17 cellular contexts compared by ENCODE assay signal in genomic region chr9:12699529-12699928, GRCh38. TPM values are rescaled to one million over a fixed set of nuclear protein-coding genes. Genes with fewer than 3 reads are reported as not detected.
A peak's percentile ranks its signal among the peaks of the same experiment; 100 is the strongest.
DNase-seq lines count a peak whose midpoint lies in the region; ATAC-seq and TF ChIP-seq lines count a peak whose summit lies in the region.
"Had no signal": no experiment of that assay in that cellular context is flagged by ENCODE, and none has a peak within 500 bp of the region (broad histone marks: within the 10 kb centered on the region; RNA-seq: fewer than 3 reads in every experiment).

No MANE protein-coding gene starts in this region.

- no peaks in the 10 kb centered on the region for H3K27me3 Mint-ChIP-seq in glutamatergic neuron (ENCODE audit: unreplicated experiment)
- peaks cover 0 to 2% (median 0%) of the 10 kb centered on the region in 3 donors for H3K27me3 Mint-ChIP-seq in immature natural killer cell (ENCODE audit: low read depth in 3 of 3)
- peaks cover 0 to 3% (median 1%) of the 10 kb centered on the region in 3 donors for H3K27me3 Mint-ChIP-seq in CD14-positive monocyte (ENCODE audit: low read depth in 3 of 3)
- H3K27me3 Mint-ChIP-seq: activated B cell treated with CpG ODN at 0.5 μM for 24 hours; activated naive CD8-positive, alpha-beta T cell treated with anti-CD3 and anti-CD28 coated beads, Interleukin-2, amount 50 U/mL, for 24 hours had no signal

- H3K27ac Mint-ChIP-seq in glutamatergic neuron (ENCODE audit: unreplicated experiment) (no peak overlapping the region), immature natural killer cell (no peak overlapping the region), CD14-positive monocyte (no peak overlapping the region)
- H3K27ac Mint-ChIP-seq: activated B cell treated with CpG ODN at 0.5 μM for 24 hours; activated naive CD8-positive, alpha-beta T cell treated with anti-CD3 and anti-CD28 coated beads, Interleukin-2, amount 50 U/mL, for 24 hours had no signal

- H3K36me3 ChIP-seq in IMR-90 (ENCODE audit: control insufficient read depth, insufficient read depth, low read length): no peaks in the 10 kb centered on the region
- H3K36me3 ChIP-seq: BLaER1 had no signal

- no peak overlapping the region for H3K9ac ChIP-seq in IMR-90 (ENCODE audit: low read depth, low read length)
- H3K9ac ChIP-seq: BLaER1 had no signal

- H3K79me1 ChIP-seq in IMR-90 (ENCODE audit: low read depth in 1 of 2, low read length in 2 of 2): no peaks in the 10 kb centered on the region

- POLR2A ChIA-PET in IMR-90 (lab: Charles Lee; ENCODE audit: unreplicated experiment): no interaction called here

- TF ChIP-seq CTCF in IMR-90 (conservative IDR thresholded peaks at IDR 0.05; ENCODE audit: low read depth, low read length) (peak; percentile 46), astrocyte of the cerebellum (IDR thresholded peaks at IDR 0.05; ENCODE audit: low read depth, low read length, missing control alignments) (peak; percentile 58), glutamatergic neuron (IDR thresholded peaks at IDR 0.05; ENCODE audit: partially characterized antibody, unreplicated experiment) (peak; percentile 50), CD14-positive monocyte (IDR thresholded peaks at IDR 0.05) (no peak)

- no peak overlapping the region for H3K4ac ChIP-seq in IMR-90 (ENCODE audit: low read depth, low read length)

- H3K4me1 Mint-ChIP-seq in glutamatergic neuron (ENCODE audit: low read depth, unreplicated experiment) (peaks cover 27% of the 10 kb centered on the region), immature natural killer cell (no peaks in the 10 kb centered on the region), CD14-positive monocyte (peaks cover 20% of the 10 kb centered on the region)
- H3K4me1 Mint-ChIP-seq: activated B cell treated with CpG ODN at 0.5 μM for 24 hours; activated naive CD8-positive, alpha-beta T cell treated with anti-CD3 and anti-CD28 coated beads, Interleukin-2, amount 50 U/mL, for 24 hours had no signal

- no peak overlapping the region for H2AK9ac ChIP-seq in IMR-90 (replicated peaks; ENCODE audit: low read depth, low read length, poor library complexity)

- no peak overlapping the region for H3K4me3 ChIP-seq in IMR-90 (ENCODE audit: insufficient read depth, low read depth, low read length)
- H3K4me3 ChIP-seq in astrocyte of the cerebellum (ENCODE audit: low read depth, low read length): no peak overlapping the region
- H3K4me3 ChIP-seq: BLaER1, hepatocyte had no signal

- no peak overlapping the region for H3K14ac ChIP-seq in IMR-90 (replicated peaks; ENCODE audit: low read depth, low read length)

- no peak overlapping the region for H2BK5ac ChIP-seq in IMR-90 (ENCODE audit: low read depth, low read length, poor library complexity, severe bottlenecking)

- H3K9me3 ChIP-seq in IMR-90 (ENCODE audit: control insufficient read depth, insufficient read depth, low read length): no peaks in the 10 kb centered on the region
- H3K9me3 ChIP-seq: BLaER1 had no signal

- no peak overlapping the region for H3K18ac ChIP-seq in IMR-90 (ENCODE audit: low read depth, low read length)

- no peak overlapping the region for H3K4me2 ChIP-seq in IMR-90 (ENCODE audit: low read depth, low read length)
- H3K4me2 ChIP-seq: BLaER1 had no signal

- H3K27ac ChIP-seq in IMR-90 (ENCODE audit: insufficient read depth, low read length): no peak overlapping the region
- H3K27ac ChIP-seq: BLaER1 had no signal

- no peak overlapping the region for H3K56ac ChIP-seq in IMR-90 (ENCODE audit: extremely low read depth, insufficient read depth, low read length)

- H3K9me1 ChIP-seq in IMR-90 (ENCODE audit: insufficient read depth, low read length): no peaks in the 10 kb centered on the region; the same call in 1 of the 2 replicates

- peak; percentile 8 for DNase-seq in ACHN
- peak; percentile 32 for DNase-seq in IMR-90
- no peak for DNase-seq in astrocyte of the cerebellum (ENCODE audit: low read depth)
- no peak for DNase-seq in glutamatergic neuron
- no peak for DNase-seq in stimulated activated CD4-positive, alpha-beta T cell treated with anti-CD3 and anti-CD28 coated beads, Interleukin-15, amount 100 ng/mL, for 24 hours
- DNase-seq in immature natural killer cell: no peak
- no peak for DNase-seq in CD14-positive monocyte (ENCODE audit: low spot score)
- DNase-seq in NCI-H82 (lab: John Stamatoyannopoulos, UW): no peak
- DNase-seq: activated B cell treated with CpG ODN at 0.5 μM for 24 hours; activated CD8-positive, alpha-beta memory T cell treated with anti-CD3 and anti-CD28 coated beads, Interleukin-2, amount 50 U/mL, for 48 hours; activated naive CD8-positive, alpha-beta T cell treated with anti-CD3 and anti-CD28 coated beads, Interleukin-2, amount 50 U/mL, for 24 hours; NCI-H1105 treated with DMSO at 0.1 percent for 48 hours; NCI-H524; SHP77 had no signal

- H2BK15ac ChIP-seq in IMR-90 (ENCODE audit: low read depth, low read length): no peak overlapping the region

- no peak overlapping the region for H4K91ac ChIP-seq in IMR-90 (ENCODE audit: insufficient read depth, low read depth, low read length)

- no peak overlapping the region for H2AK5ac ChIP-seq in IMR-90 (ENCODE audit: low read depth, low read length)

- no peaks in the 10 kb centered on the region for H3K27me3 ChIP-seq in IMR-90 (ENCODE audit: control insufficient read depth, insufficient read depth, low read length)
- H3K27me3 ChIP-seq: BLaER1, hepatocyte had no signal

- no peak overlapping the region for H3K4me3 Mint-ChIP-seq in glutamatergic neuron (ENCODE audit: unreplicated experiment)
- no peak overlapping the region for H3K4me3 Mint-ChIP-seq in immature natural killer cell
- H3K4me3 Mint-ChIP-seq in CD14-positive monocyte: no peak overlapping the region
- H3K4me3 Mint-ChIP-seq: activated B cell treated with CpG ODN at 0.5 μM for 24 hours; activated naive CD8-positive, alpha-beta T cell treated with anti-CD3 and anti-CD28 coated beads, Interleukin-2, amount 50 U/mL, for 24 hours had no signal

- TF ChIP-seq POLR2A in IMR-90 (IDR thresholded peaks at IDR 0.05; ENCODE audit: low read depth, low read length): no peak

- CTCF ChIA-PET in IMR-90 (lab: Yijun Ruan, JAX): interaction anchor here (1.0 kb wide), 2 partner anchors 15 to 17 kb away, joined by 3 read pairs; no protein-coding TSS in a partner anchor

- no peak overlapping the region for H2BK20ac ChIP-seq in IMR-90 (ENCODE audit: low read depth, low read length)

- no peak overlapping the region for H3K23ac ChIP-seq in IMR-90 (ENCODE audit: low read depth, low read length)

- H2BK120ac ChIP-seq in IMR-90 (ENCODE audit: low read depth, low read length): no peak overlapping the region

- ATAC-seq in IMR-90 (ENCODE audit: low read depth): 0 out of 2 replicates have a peak, but pooled peaks have one; percentile 25
- ATAC-seq: activated naive CD8-positive, alpha-beta T cell treated with anti-CD3 and anti-CD28 coated beads, Interleukin-2, amount 50 U/mL, for 24 hours had no signal

- no peak overlapping the region for H2AFZ ChIP-seq in IMR-90 (replicated peaks; ENCODE audit: low read length, poor library complexity)
- H2AFZ ChIP-seq: hepatocyte had no signal

- intact Hi-C loops in IMR-90 (cut with micrococcal nuclease): no loop called here
- intact Hi-C loops in CD14-positive monocyte (cut with micrococcal nuclease): no loop called here

- H4K8ac ChIP-seq in IMR-90 (ENCODE audit: low read depth in 2 of 2, low read length in 2 of 2): no peak overlapping the region

- in situ Hi-C loops in ACHN (cut with HindIII; ENCODE audit: low pct_ligation_motif_present, low pct_unique_long_range_greater_than_20kb, low sequenced_read_pairs): no loop called here
- in situ Hi-C loops in IMR-90 (cut with MboI; ENCODE audit: low sequenced_read_pairs): no loop called here
- in situ Hi-C loops in astrocyte of the cerebellum (cut with HindIII; ENCODE audit: low sequenced_read_pairs): no loop called here

- H4K20me1 ChIP-seq in IMR-90 (ENCODE audit: insufficient read depth, low read length): no peaks in the 10 kb centered on the region
- H4K20me1 ChIP-seq: BLaER1 had no signal

- H3K36me3 Mint-ChIP-seq in glutamatergic neuron (ENCODE audit: unreplicated experiment): no peaks in the 10 kb centered on the region
- no peaks in the 10 kb centered on the region for H3K36me3 Mint-ChIP-seq in immature natural killer cell
- H3K36me3 Mint-ChIP-seq in CD14-positive monocyte: no peaks in the 10 kb centered on the region

- H4K5ac ChIP-seq in IMR-90 (ENCODE audit: low read depth, low read length): no peak overlapping the region

- no TSS peak for BruUV-seq in IMR-90 (replicated peaks; lab: Mats Ljungman, UMichigan)

- dilution Hi-C loops in IMR-90 (cut with HindIII; ENCODE audit: low sequenced_read_pairs, unreplicated experiment): no loop called here

- peaks cover 3% of the 10 kb centered on the region for H3K4me1 ChIP-seq in IMR-90 (ENCODE audit: control insufficient read depth, insufficient read depth, low read length)
- H3K4me1 ChIP-seq: BLaER1 had no signal

- peak; percentile 20; the same call in 1 of the 2 replicates for TF ChIP-seq RAD21 in IMR-90 (IDR thresholded peaks at IDR 0.05; ENCODE audit: low read length)

- H3K9me3 Mint-ChIP-seq in glutamatergic neuron (ENCODE audit: unreplicated experiment): no peaks in the 10 kb centered on the region
- peaks cover 9 to 39% (median 13%) of the 10 kb centered on the region in 6 donors for H3K9me3 Mint-ChIP-seq in immature natural killer cell
- no peaks in the 10 kb centered on the region for H3K9me3 Mint-ChIP-seq in CD14-positive monocyte

TF ChIP-seq in IMR-90, 13 proteins besides CTCF, POLR2A, EP300 and RAD21:
- TF ChIP-seq SMC3 (IDR thresholded peaks at IDR 0.05; ENCODE audit: low read depth, low read length) (peak; percentile 11; the same call in 1 of the 2 replicates), RCOR1 (IDR thresholded peaks at IDR 0.05; ENCODE audit: insufficient replicate concordance, low read length) (no peak), MXI1 (IDR thresholded peaks at IDR 0.05; ENCODE audit: borderline replicate concordance, low read depth, low read length) (no peak)

RNA-seq across cellular contexts. Expression of gene TYRP1, which starts 6.3 kb away (rescaled TPM):
- total RNA-seq in IMR-90 (2012; rRNA removed) (0.83 and 0.90 TPM in 2 replicates), glutamatergic neuron (ENCODE audit: unreplicated experiment) (not detected)
- polyA plus RNA-seq in IMR-90 (2012; rRNA removed) (0.60 and 0.86 TPM in 2 replicates), immature natural killer cell (not detected), CD14-positive monocyte (not detected)
- 0.20 and 0.32 TPM in 2 replicates for polyA plus RNA-seq in IMR-90 (2012; cell fraction: cytosol; rRNA removed)
- 0.13 and 0.20 TPM in 2 replicates for polyA plus RNA-seq in IMR-90 (2012; cell fraction: nucleus; rRNA removed; ENCODE audit: low replicate concordance)
- total RNA-seq: activated B cell treated with CpG ODN at 0.5 μM for 24 hours, mesenteric fat pad had no signal

Comparison
In these comparisons a context has a peak if more than half of its experiments do, and no peak if none do; other contexts are left out.
1. DNase-seq: peak in ACHN (single experiment) and IMR-90 (single experiment); none in astrocyte of the cerebellum (single experiment), glutamatergic neuron (single experiment), stimulated activated CD4-positive, alpha-beta T cell treated with anti-CD3 and anti-CD28 coated beads, Interleukin-15, amount 100 ng/mL, for 24 hours (single experiment), immature natural killer cell (0 of 3), CD14-positive monocyte (single experiment) and NCI-H82 (single experiment).